In genomic region chr7:116802784-116803183, GRCh38 we compare ENCODE assay signal across 1 cellular context.
TF ChIP-seq lines count a peak whose summit lies in the region.

No MANE protein-coding gene starts in this region.

TF ChIP-seq in K562, 482 proteins besides CTCF, POLR2A, EP300 and RAD21 (continued from another document):
- peak; percentile 41; the same call in 1 of the 2 replicates for TF ChIP-seq DEAF1 (CRISPR knock-in tag; IDR thresholded peaks at IDR 0.05)
- TF ChIP-seq ZNF449 (CRISPR knock-in tag; IDR thresholded peaks at IDR 0.05), result no peak
- TF ChIP-seq ZNF12 (CRISPR knock-in tag; IDR thresholded peaks at IDR 0.05), result no peak
- TF ChIP-seq CTCFL (IDR thresholded peaks at IDR 0.05; ENCODE audit: borderline replicate concordance, insufficient read depth, low read depth, low read length, poor library complexity, severe bottlenecking), result peak; percentile 14
- TF ChIP-seq FOXK2 (conservative IDR thresholded peaks at IDR 0.05 in 1 of 2, IDR thresholded peaks at IDR 0.05 in 1 of 2; ENCODE audit: low read depth in 2 of 2), result peak; percentile 96 to 97
- TF ChIP-seq, protein P1, sequence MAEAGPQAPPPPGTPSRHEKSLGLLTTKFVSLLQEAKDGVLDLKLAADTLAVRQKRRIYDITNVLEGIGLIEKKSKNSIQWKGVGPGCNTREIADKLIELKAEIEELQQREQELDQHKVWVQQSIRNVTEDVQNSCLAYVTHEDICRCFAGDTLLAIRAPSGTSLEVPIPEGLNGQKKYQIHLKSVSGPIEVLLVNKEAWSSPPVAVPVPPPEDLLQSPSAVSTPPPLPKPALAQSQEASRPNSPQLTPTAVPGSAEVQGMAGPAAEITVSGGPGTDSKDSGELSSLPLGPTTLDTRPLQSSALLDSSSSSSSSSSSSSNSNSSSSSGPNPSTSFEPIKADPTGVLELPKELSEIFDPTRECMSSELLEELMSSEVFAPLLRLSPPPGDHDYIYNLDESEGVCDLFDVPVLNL (CRISPR knock-in tag; IDR thresholded peaks at IDR 0.05; ENCODE audit: low read depth), result no peak
- no peak for TF ChIP-seq HMBOX1 (IDR thresholded peaks at IDR 0.05)
- TF ChIP-seq POLR2AphosphoS2 (IDR thresholded peaks at IDR 0.05; ENCODE audit: low read length), result no peak
- no peak for TF ChIP-seq ATF3 (IDR thresholded peaks at IDR 0.05)
- no peak for TF ChIP-seq ATF3 (CRISPR knock-in tag; conservative IDR thresholded peaks at IDR 0.05)
- TF ChIP-seq MNT (conservative IDR thresholded peaks at IDR 0.05), result peak; percentile 53 to 73; a peak in 3 of 4 replicates
- no peak for TF ChIP-seq HCFC1 (IDR thresholded peaks at IDR 0.05; ENCODE audit: low read depth, low read length)
- peak; percentile 29; the same call in 1 of the 2 replicates for TF ChIP-seq KLF16 (IDR thresholded peaks at IDR 0.05)
- TF ChIP-seq FOXJ2 (tag; IDR thresholded peaks at IDR 0.05), result peak; percentile 48; the same call in 1 of the 2 replicates
- TF ChIP-seq JUND (IDR thresholded peaks at IDR 0.05; ENCODE audit: borderline replicate concordance, low read depth, low read length), result peak; percentile 12; the same call in 1 of the 2 replicates
- TF ChIP-seq JUND (tag; IDR thresholded peaks at IDR 0.05; ENCODE audit: borderline replicate concordance, low read depth, low read length), result no peak; the same call in 2 of the 3 replicates
- TF ChIP-seq NR2F6 (CRISPR knock-in tag; IDR thresholded peaks at IDR 0.05), result no peak
- no peak for TF ChIP-seq ZNF121 (CRISPR knock-in tag; conservative IDR thresholded peaks at IDR 0.05)
- 0 out of 2 replicates have a peak, but pooled peaks have one; percentile 25 for TF ChIP-seq BHLHE40 (IDR thresholded peaks at IDR 0.05; ENCODE audit: low read length)
- no peak for TF ChIP-seq BCOR (IDR thresholded peaks at IDR 0.05)
- no peak for TF ChIP-seq THRAP3 (IDR thresholded peaks at IDR 0.05; ENCODE audit: borderline replicate concordance)
- TF ChIP-seq CBX8 (IDR thresholded peaks at IDR 0.05; ENCODE audit: borderline replicate concordance, extremely low read depth, low read depth, low read length, poor library complexity, severe bottlenecking), result no peak
- no peak for TF ChIP-seq ZNF561 (CRISPR knock-in tag; conservative IDR thresholded peaks at IDR 0.05)
- TF ChIP-seq CBFB (CRISPR knock-in tag; IDR thresholded peaks at IDR 0.05), result no peak
- TF ChIP-seq ILF3 (IDR thresholded peaks at IDR 0.05; ENCODE audit: borderline replicate concordance), result no peak
- TF ChIP-seq HNRNPK (IDR thresholded peaks at IDR 0.05; ENCODE audit: low read depth, low read length, poor library complexity, severe bottlenecking), result no peak
- TF ChIP-seq SAFB2 (IDR thresholded peaks at IDR 0.05; ENCODE audit: borderline replicate concordance, low read depth, low read length, severe bottlenecking), result no peak
- TF ChIP-seq ZFPM2 (CRISPR knock-in tag; IDR thresholded peaks at IDR 0.05), result no peak
- TF ChIP-seq HDAC6 (IDR thresholded peaks at IDR 0.05; ENCODE audit: low read depth, low read length), result no peak
- TF ChIP-seq ATF2 (CRISPR knock-in tag; IDR thresholded peaks at IDR 0.05), result no peak
- TF ChIP-seq, protein P2, sequence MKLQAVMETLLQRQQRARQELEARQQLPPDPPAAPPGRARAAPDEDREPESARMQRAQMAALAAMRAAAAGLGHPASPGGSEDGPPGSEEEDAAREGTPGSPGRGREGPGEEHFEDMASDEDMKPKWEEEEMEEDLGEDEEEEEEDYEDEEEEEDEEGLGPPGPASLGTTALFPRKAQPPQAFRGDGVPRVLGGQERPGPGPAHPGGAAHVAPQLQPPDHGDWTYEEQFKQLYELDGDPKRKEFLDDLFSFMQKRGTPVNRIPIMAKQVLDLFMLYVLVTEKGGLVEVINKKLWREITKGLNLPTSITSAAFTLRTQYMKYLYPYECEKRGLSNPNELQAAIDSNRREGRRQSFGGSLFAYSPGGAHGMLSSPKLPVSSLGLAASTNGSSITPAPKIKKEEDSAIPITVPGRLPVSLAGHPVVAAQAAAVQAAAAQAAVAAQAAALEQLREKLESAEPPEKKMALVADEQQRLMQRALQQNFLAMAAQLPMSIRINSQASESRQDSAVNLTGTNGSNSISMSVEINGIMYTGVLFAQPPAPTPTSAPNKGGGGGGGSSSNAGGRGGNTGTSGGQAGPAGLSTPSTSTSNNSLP (IDR thresholded peaks at IDR 0.05; ENCODE audit: borderline replicate concordance, low read depth, low read length), result no peak
- no peak for TF ChIP-seq CREM (IDR thresholded peaks at IDR 0.05; ENCODE audit: low read depth)
- no peak for TF ChIP-seq NCOA6 (IDR thresholded peaks at IDR 0.05)
- TF ChIP-seq ZNF76 (CRISPR knock-in tag; IDR thresholded peaks at IDR 0.05; ENCODE audit: borderline replicate concordance), result no peak
- TF ChIP-seq TBL1XR1 (IDR thresholded peaks at IDR 0.05; ENCODE audit: low read length in 2 of 2), result no peak
- no peak for TF ChIP-seq ZNF282 (CRISPR knock-in tag; IDR thresholded peaks at IDR 0.05)
- TF ChIP-seq TOE1 (IDR thresholded peaks at IDR 0.05; ENCODE audit: borderline replicate concordance), result peak; percentile 96
- TF ChIP-seq TOE1 (CRISPR knock-in tag; IDR thresholded peaks at IDR 0.05; ENCODE audit: borderline replicate concordance, low read depth), result no peak
TF ChIP-seq in K562: peak in this region for 25.
